Comparison of ENCODE assay signal across 15 cellular contexts in the genomic region with DNA sequence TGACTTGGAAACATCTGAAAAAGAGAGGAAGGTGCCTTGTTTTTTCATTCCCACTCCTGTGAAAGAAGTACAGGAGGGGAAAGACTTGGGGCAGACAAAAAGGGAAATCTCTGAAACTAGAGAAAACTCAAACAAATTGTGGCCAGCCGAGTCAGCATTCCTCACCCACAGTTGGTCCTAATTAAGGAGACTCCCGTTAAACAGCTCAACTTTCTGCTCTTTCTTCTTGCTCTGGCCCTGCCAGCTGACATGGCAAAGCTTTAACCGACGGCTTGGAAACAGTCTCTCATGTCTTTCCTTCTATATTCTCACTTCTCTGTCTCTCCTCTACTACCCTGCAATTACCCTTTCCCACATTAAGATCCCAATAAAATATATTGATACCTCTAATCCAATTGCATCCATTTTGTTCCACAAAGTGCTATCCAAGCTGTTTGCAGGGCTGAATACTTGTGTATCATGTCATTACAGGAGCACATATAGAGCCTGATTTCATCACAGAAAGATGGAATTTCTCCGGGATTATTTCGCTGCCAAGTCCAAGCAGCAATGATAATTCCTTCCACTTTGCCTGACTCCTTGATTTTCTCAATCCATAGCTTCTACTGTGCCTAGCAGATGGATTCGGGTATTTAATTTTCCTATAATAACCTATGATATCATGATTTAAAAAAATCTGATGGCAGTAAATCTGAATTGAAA.
DNase-seq lines count a peak whose midpoint lies in the region; ATAC-seq and TF ChIP-seq lines count a peak whose summit lies in the region.
"Had no signal": no experiment of that assay in that cellular context is flagged by ENCODE, and none has a peak within 500 bp of the region (broad histone marks: within the 10 kb centered on the region; RNA-seq: fewer than 3 reads in every experiment).

No MANE protein-coding gene starts in this region.

- CTCF ChIA-PET in SK-N-SH (lab: Yijun Ruan, JAX): interaction anchor here (0.8 to 1.8 kb wide), 6 partner anchors 15 to 205 kb away, joined by 3 to 10 read pairs (median 4); no protein-coding TSS in a partner anchor

- intact Hi-C loops in body of pancreas (cut with DNase I): no loop called here

- WGBS in SK-N-SH (ENCODE audit: low lambda C conversion rate): 63% methylated on average over 7 of the region's 7 CpGs
- WGBS in trophoblast cell (ENCODE audit: extremely low coverage, insufficient coverage, insufficient read length): no CpG with 5 or more reads among the region's 7 CpGs
- WGBS in body of pancreas, 2 donors: 82 to 83% methylated on average over 7 of the region's 7 CpGs

- H4K91ac ChIP-seq in trophoblast cell (ENCODE audit: low read depth, low read length): no peak overlapping the region

- POLR2A ChIA-PET in SK-N-SH (lab: Yijun Ruan, JAX): no interaction called here

- peaks cover 3% of the 10 kb centered on the region for H3K79me1 ChIP-seq in trophoblast cell (ENCODE audit: low read length)

- H3K4me1 ChIP-seq in SK-N-SH (ENCODE audit: control insufficient read depth in 1 of 2, insufficient read depth in 2 of 2, low read depth in 1 of 2, low read length in 1 of 2) (peaks cover 21 to 68% of the 10 kb centered on the region in 2 experiments), trophoblast cell (ENCODE audit: control insufficient read depth in 1 of 2, insufficient read depth in 2 of 2, low read length in 2 of 2) (peaks cover 6 to 11% of the 10 kb centered on the region in 2 experiments), Karpas-422 (ENCODE audit: low read length) (peaks cover 13% of the 10 kb centered on the region), body of pancreas (no peaks in the 10 kb centered on the region)
- H3K4me1 ChIP-seq: lower lobe of right lung had no signal

- no peak overlapping the region for H3K18ac ChIP-seq in trophoblast cell (ENCODE audit: low read length)

- TF ChIP-seq CTCF in SK-N-SH (IDR thresholded peaks at IDR 0.05) (no peak), body of pancreas (IDR thresholded peaks at IDR 0.05) (no peak)

- H3K27ac ChIP-seq in SK-N-SH (ENCODE audit: low read depth in 2 of 2, low read length in 1 of 2): peak overlapping the region; percentile 87 to 98
- H3K27ac ChIP-seq in trophoblast cell (ENCODE audit: low read depth, low read length): peak overlapping the region; percentile 14
- no peak overlapping the region for H3K27ac ChIP-seq in Karpas-422 (ENCODE audit: low read length)
- no peak overlapping the region for H3K27ac ChIP-seq in body of pancreas
- H3K27ac ChIP-seq: lower lobe of right lung, parathyroid adenoma had no signal

- H2BK120ac ChIP-seq in trophoblast cell (ENCODE audit: insufficient read depth, low read length, poor library complexity): no peak overlapping the region

- no peaks in the 10 kb centered on the region for H4K20me1 ChIP-seq in SK-N-SH (ENCODE audit: insufficient read depth)
- H4K20me1 ChIP-seq in Karpas-422 (ENCODE audit: insufficient read depth, low read depth, low read length): no peaks in the 10 kb centered on the region

- H3K4me2 ChIP-seq in SK-N-SH (peak overlapping the region; percentile 27; the same call in 1 of the 2 replicates), trophoblast cell (ENCODE audit: low read length) (no peak overlapping the region), Karpas-422 (ENCODE audit: low read depth, low read length, poor library complexity, severe bottlenecking) (no peak overlapping the region)

- H2AFZ ChIP-seq in SK-N-SH (ENCODE audit: low read depth) (no peak overlapping the region), trophoblast cell (ENCODE audit: insufficient read depth, low read length, poor library complexity) (no peak overlapping the region), Karpas-422 (ENCODE audit: low read length) (no peak overlapping the region)
- H2AFZ ChIP-seq: parathyroid adenoma had no signal

- H3K23ac ChIP-seq in trophoblast cell (ENCODE audit: low read length): no peak overlapping the region

- H2BK5ac ChIP-seq in trophoblast cell (ENCODE audit: low read depth, low read length, poor library complexity): no peak overlapping the region

- H3K9me3 ChIP-seq in SK-N-SH (no peaks in the 10 kb centered on the region), trophoblast cell (ENCODE audit: insufficient read depth, low read depth, low read length) (no peaks in the 10 kb centered on the region), Karpas-422 (ENCODE audit: low read length) (no peaks in the 10 kb centered on the region), body of pancreas (no peaks in the 10 kb centered on the region)
- H3K9me3 ChIP-seq: lower lobe of right lung had no signal

- ATAC-seq in body of pancreas: no peak
- ATAC-seq: lower lobe of right lung had no signal

- TF ChIP-seq RAD21 in SK-N-SH (IDR thresholded peaks at IDR 0.05; ENCODE audit: low read length): no peak

- peaks cover 85% of the 10 kb centered on the region for H3F3A ChIP-seq in SK-N-SH (replicated peaks; ENCODE audit: insufficient read depth)

- no peak overlapping the region for H3K4ac ChIP-seq in trophoblast cell (ENCODE audit: low read depth, low read length)

- peaks cover 0 to 25% of the 10 kb centered on the region in 2 experiments for H3K36me3 ChIP-seq in SK-N-SH (replicated peaks in 1 of 2; ENCODE audit: control insufficient read depth in 1 of 2, insufficient read depth in 2 of 2, low read length in 1 of 2)
- no peaks in the 10 kb centered on the region for H3K36me3 ChIP-seq in trophoblast cell (ENCODE audit: control insufficient read depth in 1 of 2, insufficient read depth in 2 of 2, low read length in 2 of 2)
- H3K36me3 ChIP-seq in Karpas-422 (ENCODE audit: insufficient read depth, low read length): no peaks in the 10 kb centered on the region
- no peaks in the 10 kb centered on the region for H3K36me3 ChIP-seq in body of pancreas (replicated peaks in 1 of 2; ENCODE audit: insufficient read depth in 1 of 2, low read depth in 2 of 2)
- H3K36me3 ChIP-seq: lower lobe of right lung had no signal

- no peak overlapping the region for H2BK12ac ChIP-seq in trophoblast cell (ENCODE audit: low read length)

- peak; percentile 27 for DNase-seq in DMS 273 treated with DMSO at 0.1 percent for 48 hours (lab: John Stamatoyannopoulos, UW)
- no peak for DNase-seq in SK-N-SH
- DNase-seq in fibroblast of gingiva (ENCODE audit: low read depth): peak; percentile 73
- DNase-seq in trophoblast cell: peak in 1 of 2 donors; percentile 72
- DNase-seq in stimulated activated naive CD4-positive, alpha-beta T cell (lab: John Stamatoyannopoulos, UW): no peak
- no peak for DNase-seq in Karpas-422
- no peak for DNase-seq in body of pancreas
- DNase-seq in DMS153 (lab: John Stamatoyannopoulos, UW): no peak
- DNase-seq: activated CD8-positive, alpha-beta memory T cell treated with anti-CD3 and anti-CD28 coated beads for 24 hours; activated naive CD4-positive, alpha-beta T cell; dermis blood vessel endothelial cell; glutamatergic neuron; lower lobe of right lung; NCI-H1092 treated with DMSO at 0.1 percent for 48 hours had no signal

- H3K9ac ChIP-seq in SK-N-SH: peak overlapping the region; percentile 49; the same call in 1 of the 2 replicates
- no peak overlapping the region for H3K9ac ChIP-seq in trophoblast cell (ENCODE audit: low read length)
- no peak overlapping the region for H3K9ac ChIP-seq in Karpas-422 (ENCODE audit: low read length)
- H3K9ac ChIP-seq: parathyroid adenoma had no signal

- H3K79me2 ChIP-seq in SK-N-SH (ENCODE audit: insufficient read depth) (peaks cover 97% of the 10 kb centered on the region), trophoblast cell (ENCODE audit: control insufficient read depth, insufficient read depth, low read length, poor library complexity) (no peaks in the 10 kb centered on the region), Karpas-422 (ENCODE audit: low read length) (no peaks in the 10 kb centered on the region)
- H3K79me2 ChIP-seq: parathyroid adenoma had no signal

- H3K9me2 ChIP-seq in SK-N-SH (no peaks in the 10 kb centered on the region), Karpas-422 (replicated peaks; ENCODE audit: insufficient read depth, low read length) (no peaks in the 10 kb centered on the region)

- H3K14ac ChIP-seq in trophoblast cell (ENCODE audit: low read length): no peak overlapping the region

- H3K4me3 ChIP-seq in SK-N-SH (ENCODE audit: low read depth in 2 of 2, low read length in 1 of 2) (no peak overlapping the region), trophoblast cell (ENCODE audit: low read depth, low read length) (no peak overlapping the region), Karpas-422 (ENCODE audit: low read length) (no peak overlapping the region), body of pancreas (no peak overlapping the region)
- H3K4me3 ChIP-seq: lower lobe of right lung had no signal

- TF ChIP-seq POLR2A in body of pancreas (IDR thresholded peaks at IDR 0.05): no peak

- H2AK5ac ChIP-seq in trophoblast cell (ENCODE audit: low read length): no peak overlapping the region

- H3K27me3 ChIP-seq in SK-N-SH (ENCODE audit: insufficient read depth): no peaks in the 10 kb centered on the region
- H3K27me3 ChIP-seq in trophoblast cell (ENCODE audit: insufficient read depth, low read length): no peaks in the 10 kb centered on the region
- no peaks in the 10 kb centered on the region for H3K27me3 ChIP-seq in Karpas-422 (ENCODE audit: low read length)
- H3K27me3 ChIP-seq in body of pancreas: no peaks in the 10 kb centered on the region

- H4K8ac ChIP-seq in trophoblast cell (ENCODE audit: low read depth, low read length): no peak overlapping the region

- no peak overlapping the region for H4K12ac ChIP-seq in trophoblast cell (ENCODE audit: low read depth, low read length)

- TF ChIP-seq EP300 in SK-N-SH (IDR thresholded peaks at IDR 0.05; ENCODE audit: borderline replicate concordance in 1 of 2, low read depth in 1 of 2, low read length in 1 of 2): no peak

TF ChIP-seq in SK-N-SH, 30 proteins besides CTCF, POLR2A, EP300 and RAD21 (continues in another document):
- TF ChIP-seq EZH2phosphoT487 (IDR thresholded peaks at IDR 0.05; ENCODE audit: borderline replicate concordance, low read depth): no peak
- TF ChIP-seq MEF2A (IDR thresholded peaks at IDR 0.05; ENCODE audit: borderline replicate concordance, low read depth): no peak
- TF ChIP-seq, protein P1, sequence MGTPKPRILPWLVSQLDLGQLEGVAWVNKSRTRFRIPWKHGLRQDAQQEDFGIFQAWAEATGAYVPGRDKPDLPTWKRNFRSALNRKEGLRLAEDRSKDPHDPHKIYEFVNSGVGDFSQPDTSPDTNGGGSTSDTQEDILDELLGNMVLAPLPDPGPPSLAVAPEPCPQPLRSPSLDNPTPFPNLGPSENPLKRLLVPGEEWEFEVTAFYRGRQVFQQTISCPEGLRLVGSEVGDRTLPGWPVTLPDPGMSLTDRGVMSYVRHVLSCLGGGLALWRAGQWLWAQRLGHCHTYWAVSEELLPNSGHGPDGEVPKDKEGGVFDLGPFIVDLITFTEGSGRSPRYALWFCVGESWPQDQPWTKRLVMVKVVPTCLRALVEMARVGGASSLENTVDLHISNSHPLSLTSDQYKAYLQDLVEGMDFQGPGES (IDR thresholded peaks at IDR 0.05; ENCODE audit: low read depth, low read length): no peak
- peak; percentile 8; the same call in 1 of the 2 replicates for TF ChIP-seq NFIC (IDR thresholded peaks at IDR 0.05; ENCODE audit: borderline replicate concordance)
- TF ChIP-seq TAF1 (IDR thresholded peaks at IDR 0.05; ENCODE audit: borderline replicate concordance, low read depth, low read length): no peak
- TF ChIP-seq YY1 (IDR thresholded peaks at IDR 0.05; ENCODE audit: low read depth): no peak
- TF ChIP-seq NRF1 (IDR thresholded peaks at IDR 0.05; ENCODE audit: low read depth, low read length): no peak

Comparison
In these comparisons a context has a peak if more than half of its experiments do, and no peak if none do; other contexts are left out.
1. DNase-seq: peak in DMS 273 treated with DMSO at 0.1 percent for 48 hours (single experiment) and fibroblast of gingiva (single experiment); none in SK-N-SH (single experiment), stimulated activated naive CD4-positive, alpha-beta T cell (0 of 6), Karpas-422 (single experiment), body of pancreas (0 of 4) and DMS153 (single experiment).
2. H3K27ac ChIP-seq: peak in SK-N-SH (2 of 2) and trophoblast cell (single experiment); none in Karpas-422 (single experiment) and body of pancreas (0 of 4).